18 cellular contexts compared by ENCODE assay signal in genomic region chr1:46480959-46481646, GRCh38. TPM values are rescaled to one million over a fixed set of nuclear protein-coding genes. Genes with fewer than 3 reads are reported as not detected.
DNase-seq lines count a peak whose midpoint lies in the region; ATAC-seq and TF ChIP-seq lines count a peak whose summit lies in the region.
"Had no signal": no experiment of that assay in that cellular context is flagged by ENCODE, and none has a peak within 500 bp of the region (broad histone marks: within the 10 kb centered on the region; RNA-seq: fewer than 3 reads in every experiment).

No MANE protein-coding gene starts in this region.

- ATAC-seq in activated CD8-positive, alpha-beta T cell treated with anti-CD3 and anti-CD28 coated beads for 36 hours = no peak
- no peak for ATAC-seq in GM21529 (IDR thresholded peaks at IDR 0.05; ENCODE audit: unreplicated experiment)

- H3K4me3 ChIP-seq in H7 (ENCODE audit: insufficient read depth, low read depth, low read length) (no peak overlapping the region), fibroblast of villous mesenchyme (ENCODE audit: low read depth, low read length) (no peak overlapping the region)
- H3K4me3 ChIP-seq: sigmoid colon, SJSA1 had no signal

- peaks cover 35% of the 10 kb centered on the region for H3K27me3 Mint-ChIP-seq in activated CD8-positive, alpha-beta T cell treated with anti-CD3 and anti-CD28 coated beads for 36 hours

- no peaks in the 10 kb centered on the region for H3K9me3 Mint-ChIP-seq in activated CD8-positive, alpha-beta T cell treated with anti-CD3 and anti-CD28 coated beads for 36 hours
- H3K9me3 Mint-ChIP-seq: activated CD4-positive, alpha-beta T cell treated with anti-CD3 and anti-CD28 coated beads, Interleukin-2, amount 10 ng/mL, durations not matched to agents 7 days and 5 days had no signal

- POLR2A ChIA-PET in activated CD8-positive, alpha-beta T cell treated with anti-CD3 and anti-CD28 coated beads for 36 hours (lab: Charles Lee) = interaction anchor here (1.4 to 1.6 kb wide), 2 partner anchors 41 to 56 kb away, joined by 3 to 6 read pairs; no protein-coding TSS in a partner anchor

- peak; percentile 40 for DNase-seq in AG08395 (ENCODE audit: low spot score)
- DNase-seq in H7 = peak; percentile 76
- peak; percentile 32 for DNase-seq in NOMO-1 treated with dmso at 0.1 percent for 144 hours (lab: John Stamatoyannopoulos, UW; ENCODE audit: unreplicated experiment)
- DNase-seq in fibroblast of villous mesenchyme (ENCODE audit: low read depth) = peak; percentile 61
- DNase-seq in activated CD8-positive, alpha-beta T cell treated with anti-CD3 and anti-CD28 coated beads for 36 hours = no peak
- no peak for DNase-seq in DMS79 treated with DMSO at 0.1 percent for 48 hours (lab: John Stamatoyannopoulos, UW)
- DNase-seq in T-helper 2 cell = no peak
- DNase-seq: activated CD4-positive, alpha-beta T cell treated with anti-CD3 and anti-CD28 coated beads, Interleukin-2, amount 10 ng/mL, durations not matched to agents 7 days and 5 days; activated naive CD4-positive, alpha-beta T cell; COR-L47; foreskin melanocyte; NCI-H446; sigmoid colon; stimulated activated CD4-positive, alpha-beta T cell treated with anti-CD3 and anti-CD28 coated beads, Interleukin-2, amount 100 ng/mL, for 48 hours had no signal

- H3K36me3 Mint-ChIP-seq in activated CD8-positive, alpha-beta T cell treated with anti-CD3 and anti-CD28 coated beads for 36 hours (ENCODE audit: low read depth) = no peaks in the 10 kb centered on the region

- H3K4me1 Mint-ChIP-seq in activated CD8-positive, alpha-beta T cell treated with anti-CD3 and anti-CD28 coated beads for 36 hours (ENCODE audit: low read depth) = peaks cover 3% of the 10 kb centered on the region
- H3K4me1 Mint-ChIP-seq: activated CD4-positive, alpha-beta T cell treated with anti-CD3 and anti-CD28 coated beads, Interleukin-2, amount 10 ng/mL, durations not matched to agents 7 days and 5 days had no signal

- TF ChIP-seq CTCF in fibroblast of villous mesenchyme (IDR thresholded peaks at IDR 0.05; ENCODE audit: insufficient read depth, low read depth, low read length) = no peak
- no peak for TF ChIP-seq CTCF in activated CD8-positive, alpha-beta T cell treated with anti-CD3 and anti-CD28 coated beads for 36 hours (IDR thresholded peaks at IDR 0.05)

- CTCF ChIA-PET in activated CD8-positive, alpha-beta T cell treated with anti-CD3 and anti-CD28 coated beads for 36 hours (lab: Charles Lee) = interaction anchor here (0.6 to 5.6 kb wide), 5 partner anchors 34 to 801 kb away, joined by 3 to 68 read pairs (median 5); no protein-coding TSS in a partner anchor

- no peak overlapping the region for H3K27ac Mint-ChIP-seq in activated CD8-positive, alpha-beta T cell treated with anti-CD3 and anti-CD28 coated beads for 36 hours
- H3K27ac Mint-ChIP-seq: activated CD4-positive, alpha-beta T cell treated with anti-CD3 and anti-CD28 coated beads, Interleukin-2, amount 10 ng/mL, durations not matched to agents 7 days and 5 days had no signal

- no peak overlapping the region for H3K4me3 Mint-ChIP-seq in activated CD8-positive, alpha-beta T cell treated with anti-CD3 and anti-CD28 coated beads for 36 hours
- H3K4me3 Mint-ChIP-seq: activated CD4-positive, alpha-beta T cell treated with anti-CD3 and anti-CD28 coated beads, Interleukin-2, amount 10 ng/mL, durations not matched to agents 7 days and 5 days had no signal

- peaks cover 75% of the 10 kb centered on the region for H3K27me3 ChIP-seq in H7 (ENCODE audit: control insufficient read depth, insufficient read depth, low read length)

- no peaks in the 10 kb centered on the region for H3K36me3 ChIP-seq in H7 (replicated peaks; ENCODE audit: control insufficient read depth, insufficient read depth, low read length)
- H3K36me3 ChIP-seq: neutrophil, sigmoid colon, SJSA1 had no signal

- intact Hi-C loops in activated CD8-positive, alpha-beta T cell treated with anti-CD3 and anti-CD28 coated beads for 36 hours (cut with micrococcal nuclease) = no loop called here

RNA-seq across cellular contexts. Expression of gene DMBX1, which starts 8.5 kb away (rescaled TPM):
- 4.2 and 5.4 TPM in 2 replicates for total RNA-seq in H7 (2014; rRNA removed; shearing (Covaris generic))
- not detected in 2 replicates for total RNA-seq in fibroblast of villous mesenchyme
- under 1 TPM in 1 of 2 experiments, not detected in 1; 0.09 TPM for total RNA-seq in activated CD8-positive, alpha-beta T cell treated with anti-CD3 and anti-CD28 coated beads for 36 hours
- total RNA-seq: endothelial cell of umbilical vein, sigmoid colon, SJSA1 had no signal

Comparison
In these comparisons a context has a peak if more than half of its experiments do, and no peak if none do; other contexts are left out.
1. DNase-seq: peak in AG08395 (single experiment), H7 (single experiment), NOMO-1 treated with dmso at 0.1 percent for 144 hours (single experiment) and fibroblast of villous mesenchyme (single experiment); none in activated CD8-positive, alpha-beta T cell treated with anti-CD3 and anti-CD28 coated beads for 36 hours (single experiment), DMS79 treated with DMSO at 0.1 percent for 48 hours (single experiment) and T-helper 2 cell (0 of 5).